8 cellular contexts compared by ENCODE assay signal in the genomic region with DNA sequence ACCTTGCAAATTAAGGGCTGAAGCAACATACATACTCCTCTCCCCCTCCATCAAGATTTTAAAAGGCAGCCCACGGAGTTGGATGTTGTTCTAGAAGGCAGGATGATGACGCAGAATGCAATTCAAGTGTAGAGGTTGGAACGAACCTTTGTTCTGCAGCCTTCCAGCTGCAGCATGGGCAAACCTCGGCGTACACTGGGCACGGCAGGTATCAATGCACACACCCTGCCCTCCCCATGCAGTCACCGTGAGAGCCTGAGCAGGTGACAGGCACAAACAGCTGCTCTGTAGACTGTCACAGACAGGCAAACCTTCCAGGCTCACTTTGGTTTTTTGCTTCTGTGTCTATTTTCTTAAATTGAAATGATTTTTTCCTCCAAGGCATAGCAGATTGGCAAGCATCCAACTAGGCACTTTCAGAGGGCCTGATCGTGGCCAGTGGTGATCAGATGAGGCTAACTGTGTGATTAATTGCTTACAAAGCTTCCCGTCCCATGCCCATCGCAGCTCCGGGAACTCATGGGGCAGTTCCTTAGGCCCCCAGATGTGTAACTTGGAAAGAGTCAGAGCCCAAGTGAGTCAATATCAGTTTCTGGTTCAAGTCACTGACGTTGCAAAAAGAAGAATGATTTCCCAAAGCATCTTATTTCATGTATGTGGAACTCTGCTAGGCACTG.
DNase-seq lines count a peak whose midpoint lies in the region; ATAC-seq and TF ChIP-seq lines count a peak whose summit lies in the region.

No MANE protein-coding gene starts in this region.

- H3K27ac Mint-ChIP-seq in T-helper 1 cell treated with Interleukin-12 subunit alpha and Interleukin-12 subunit beta and Interleukin-4 antibody, amounts not matched to agents 30 μg/mL and 1 μg/mL, for 36 hours = peak overlapping the region; percentile 36

- H3K27me3 ChIP-seq in subcutaneous abdominal adipose tissue (ENCODE audit: control insufficient read depth in 5 of 5, insufficient read depth in 4 of 5, low read length in 5 of 5) = peaks cover 0 to 3% (median 0%) of the 10 kb centered on the region in 5 donors

- H3K27me3 Mint-ChIP-seq in T-helper 1 cell treated with Interleukin-12 subunit alpha and Interleukin-12 subunit beta and Interleukin-4 antibody, amounts not matched to agents 30 μg/mL and 1 μg/mL, for 36 hours (ENCODE audit: low read depth) = no peaks in the 10 kb centered on the region

- peak overlapping the region in 2 of 5 donors; percentile 20 to 41 for H3K9ac ChIP-seq in subcutaneous abdominal adipose tissue (ENCODE audit: low read length in 5 of 5)

- peaks cover 8% of the 10 kb centered on the region for H3K36me3 Mint-ChIP-seq in T-helper 1 cell treated with Interleukin-12 subunit alpha and Interleukin-12 subunit beta and Interleukin-4 antibody, amounts not matched to agents 30 μg/mL and 1 μg/mL, for 36 hours (ENCODE audit: low read depth)

- peaks cover 68% of the 10 kb centered on the region for H3K4me1 Mint-ChIP-seq in T-helper 1 cell treated with Interleukin-12 subunit alpha and Interleukin-12 subunit beta and Interleukin-4 antibody, amounts not matched to agents 30 μg/mL and 1 μg/mL, for 36 hours (ENCODE audit: low read depth)

- H3K4me3 ChIP-seq in fibroblast of pulmonary artery (replicated peaks; ENCODE audit: low read depth, low read length) (no peak overlapping the region), subcutaneous abdominal adipose tissue (ENCODE audit: low read depth in 1 of 5, low read length in 5 of 5) (peak overlapping the region in 1 of 5 donors; percentile 0)

- peak; percentile 60 for DNase-seq in A172 (ENCODE audit: low spot score)
- DNase-seq in HS-5 (ENCODE audit: low read depth) = peak; percentile 80
- DNase-seq in fibroblast of pulmonary artery (ENCODE audit: low read depth) = peak; percentile 80
- no peak for DNase-seq in germinal center (ENCODE audit: low spot score)

- H3K27ac ChIP-seq in subcutaneous abdominal adipose tissue (ENCODE audit: low read depth, low read length) = peak overlapping the region; percentile 69

- peaks cover 0 to 2% (median 0%) of the 10 kb centered on the region in 5 donors for H3K36me3 ChIP-seq in subcutaneous abdominal adipose tissue (ENCODE audit: control insufficient read depth in 5 of 5, insufficient read depth in 5 of 5, low read length in 5 of 5)

- no peaks in the 10 kb centered on the region for H3K9me3 ChIP-seq in subcutaneous abdominal adipose tissue (ENCODE audit: control insufficient read depth in 5 of 5, low read length in 5 of 5)

- ATAC-seq in HG03045 (IDR thresholded peaks at IDR 0.05; ENCODE audit: unreplicated experiment) (no peak), HG02852 (IDR thresholded peaks at IDR 0.05; ENCODE audit: unreplicated experiment) (no peak)

- peak overlapping the region; percentile 5 for H3K4me3 Mint-ChIP-seq in T-helper 1 cell treated with Interleukin-12 subunit alpha and Interleukin-12 subunit beta and Interleukin-4 antibody, amounts not matched to agents 30 μg/mL and 1 μg/mL, for 36 hours

- H3K9me3 Mint-ChIP-seq in T-helper 1 cell treated with Interleukin-12 subunit alpha and Interleukin-12 subunit beta and Interleukin-4 antibody, amounts not matched to agents 30 μg/mL and 1 μg/mL, for 36 hours = no peaks in the 10 kb centered on the region

- H3K4me1 ChIP-seq in subcutaneous abdominal adipose tissue (ENCODE audit: control insufficient read depth in 5 of 5, insufficient read depth in 5 of 5, low read length in 5 of 5) = peaks cover 28 to 91% (median 76%) of the 10 kb centered on the region in 5 donors

- no peak for TF ChIP-seq CTCF in fibroblast of pulmonary artery (IDR thresholded peaks at IDR 0.05; ENCODE audit: low read length, missing control alignments)
